ENCODE assay signal across 19 cellular contexts in genomic region chr10:124577651-124578050, GRCh38.
DNase-seq lines count a peak whose midpoint lies in the region; ATAC-seq, FAIRE-seq and TF ChIP-seq lines count a peak whose summit lies in the region.
"Had no signal": no experiment of that assay in that cellular context is flagged by ENCODE, and none has a peak within 500 bp of the region (broad histone marks: within the 10 kb centered on the region; RNA-seq: fewer than 3 reads in every experiment).

No MANE protein-coding gene starts in this region.

- no peaks in the 10 kb centered on the region for H3K27me3 ChIP-seq in H7 (ENCODE audit: control insufficient read depth, insufficient read depth, low read length)
- no peaks in the 10 kb centered on the region for H3K27me3 ChIP-seq in H1 (replicated peaks in 1 of 4; ENCODE audit: control insufficient read depth in 3 of 4, extremely low read depth in 1 of 4, insufficient read depth in 3 of 4, low read length in 3 of 4)
- H3K27me3 ChIP-seq in spleen (replicated peaks in 1 of 7): no peaks in the 10 kb centered on the region
- H3K27me3 ChIP-seq in WERI-Rb-1 (ENCODE audit: insufficient read depth, low read depth, severe bottlenecking): no peaks in the 10 kb centered on the region

- 0 out of 2 replicates have a peak overlapping the region, but pooled peaks have one; percentile 16 for H2BK15ac ChIP-seq in H1 (ENCODE audit: low read length)

- no peak overlapping the region for H2BK120ac ChIP-seq in H1 (replicated peaks; ENCODE audit: low read depth, low read length)

- TF ChIP-seq POLR2A in H1 (IDR thresholded peaks at IDR 0.05; ENCODE audit: control extremely low read depth in 1 of 2, low read depth in 2 of 2, low read length in 2 of 2) (no peak), spleen (IDR thresholded peaks at IDR 0.05) (no peak)

- no peaks in the 10 kb centered on the region; the same call in 1 of the 2 replicates for H3K79me1 ChIP-seq in H1 (ENCODE audit: low read depth, low read length)

- H3K27ac Mint-ChIP-seq in memory B cell: peak overlapping the region; percentile 60
- H3K27ac Mint-ChIP-seq: CD4-positive, alpha-beta T cell had no signal

- H2BK5ac ChIP-seq in H1 (ENCODE audit: low read depth, low read length): peak overlapping the region; percentile 21; the same call in 1 of the 2 replicates

- H3K27ac ChIP-seq in H1 (ENCODE audit: low read depth, low read length): no peak overlapping the region
- no peak overlapping the region for H3K27ac ChIP-seq in spleen
- H3K27ac ChIP-seq in WERI-Rb-1: no peak overlapping the region

- no peaks in the 10 kb centered on the region for H3K27me3 Mint-ChIP-seq in memory B cell
- H3K27me3 Mint-ChIP-seq: CD4-positive, alpha-beta T cell had no signal

- H3K4me3 Mint-ChIP-seq in memory B cell: no peak overlapping the region
- H3K4me3 Mint-ChIP-seq: CD4-positive, alpha-beta T cell had no signal

- CTCF ChIA-PET in H1 (lab: Charles Lee; ENCODE audit: partially characterized antibody): interaction anchor here (0.8 to 1.0 kb wide), 3 partner anchors 12 to 147 kb away, joined by 3 to 4 read pairs (median 3); no protein-coding TSS in a partner anchor

- no peak overlapping the region; the same call in 1 of the 2 replicates for H4K8ac ChIP-seq in H1 (ENCODE audit: extremely low read depth, insufficient read depth, low read length)

- DNase-seq in H7 (peak; percentile 28), H1 (ENCODE audit: low read depth in 1 of 2, low spot score in 2 of 2) (no peak), memory B cell (ENCODE audit: low spot score in 2 of 2) (no peak), spleen (peak; percentile 51), NCI-H1436 treated with DMSO at 0.1 percent for 48 hours (lab: John Stamatoyannopoulos, UW) (no peak), sciatic nerve (ENCODE audit: low spot score) (no peak), WERI-Rb-1 (no peak)
- DNase-seq: CD4-positive, alpha-beta T cell; KBM-7; MV-4-11; NCI-H1105; NCI-H146; NCI-H2029; NCI-H446 treated with DMSO at 0.1 percent for 48 hours; NCI-H82; Right ventricle myocardium superior; RPMI8226 had no signal

- FAIRE-seq in H1 (lab: Jason Lieb, UNC): no peak
- FAIRE-seq: G401.6 had no signal

- no peaks in the 10 kb centered on the region for H3K23me2 ChIP-seq in H1 (ENCODE audit: low read depth, low read length)

- H3K18ac ChIP-seq in H1 (ENCODE audit: extremely low read depth, low read length): no peak overlapping the region

- H3K4me3 ChIP-seq in H7 (ENCODE audit: insufficient read depth, low read depth, low read length) (no peak overlapping the region), H1 (ENCODE audit: extremely low read depth in 1 of 4, insufficient read depth in 2 of 4, low read depth in 3 of 4, low read length in 4 of 4) (no peak overlapping the region), spleen (no peak overlapping the region), WERI-Rb-1 (ENCODE audit: low read depth, low read length) (no peak overlapping the region)

- POLR2A ChIA-PET in H1 (lab: Charles Lee; ENCODE audit: partially characterized antibody): no interaction called here

- no peak overlapping the region for H3K14ac ChIP-seq in H1 (ENCODE audit: insufficient read length)

- H2AK5ac ChIP-seq in H1 (ENCODE audit: low read depth, low read length): no peak overlapping the region

- H3K9ac ChIP-seq in H1 (replicated peaks in 1 of 4; ENCODE audit: extremely low read depth in 1 of 4, low read depth in 3 of 4, low read length in 3 of 4): no peak overlapping the region

- H4K5ac ChIP-seq in H1 (ENCODE audit: insufficient read length, low read depth, low read length): no peak overlapping the region

- H3K9me3 Mint-ChIP-seq in memory B cell: peaks cover 3% of the 10 kb centered on the region

- no peak overlapping the region for H3K4ac ChIP-seq in H1 (replicated peaks; ENCODE audit: insufficient read length, low read depth, low read length)

- H2BK20ac ChIP-seq in H1 (ENCODE audit: low read length): no peak overlapping the region

- TF ChIP-seq CTCF in H1 (IDR thresholded peaks at IDR 0.05; ENCODE audit: control extremely low read depth in 1 of 3, insufficient read depth in 1 of 3, low read depth in 1 of 3, low read length in 3 of 3) (no peak), spleen (IDR thresholded peaks at IDR 0.05 in 8 of 11, conservative IDR thresholded peaks at IDR 0.05 in 3 of 11) (no peak), WERI-Rb-1 (IDR thresholded peaks at IDR 0.05; ENCODE audit: low read depth, low read length) (no peak)

- H3K4me1 Mint-ChIP-seq in memory B cell: peaks cover 15% of the 10 kb centered on the region

- H3K36me3 ChIP-seq in H7 (replicated peaks; ENCODE audit: control insufficient read depth, insufficient read depth, low read length) (no peaks in the 10 kb centered on the region), H1 (ENCODE audit: control insufficient read depth in 2 of 4, insufficient read depth in 4 of 4, low read length in 3 of 4) (no peaks in the 10 kb centered on the region), spleen (no peaks in the 10 kb centered on the region), WERI-Rb-1 (no peaks in the 10 kb centered on the region)

- H3K79me2 ChIP-seq in H1 (ENCODE audit: control insufficient read depth in 1 of 2, insufficient read depth in 2 of 2, low read length in 2 of 2): no peaks in the 10 kb centered on the region

- H4K20me1 ChIP-seq in H1 (replicated peaks in 1 of 2; ENCODE audit: control insufficient read depth in 1 of 2, insufficient read depth in 2 of 2, low read length in 2 of 2): peaks cover 2 to 7% of the 10 kb centered on the region in 2 experiments

- H3K4me1 ChIP-seq in H1 (replicated peaks in 1 of 4; ENCODE audit: control insufficient read depth in 3 of 4, insufficient read depth in 4 of 4, low read length in 3 of 4) (no peaks in the 10 kb centered on the region; a peak in 1 of 7 replicates), spleen (no peaks in the 10 kb centered on the region)

- 89% methylated on average over 3 of the region's 3 CpGs; no CpG with 5 or more reads in 1 of the 2 experiments for WGBS in H1 (ENCODE audit: extremely low coverage in 1 of 2, insufficient coverage in 1 of 2, insufficient read length in 1 of 2, insufficient replicate concordance in 2 of 2, low coverage in 1 of 2, low lambda C conversion rate in 2 of 2, missing lambda C conversion rate in 1 of 2), 2 experiments
- WGBS in spleen, 5 donors: 83 to 97% (median 87%) methylated on average over 2 to 3 of the region's 3 CpGs

- no peak for TF ChIP-seq RAD21 in H1 (IDR thresholded peaks at IDR 0.05 in 1 of 2, conservative IDR thresholded peaks at IDR 0.05 in 1 of 2; ENCODE audit: low read depth in 2 of 2, low read length in 2 of 2)

- H3K36me3 Mint-ChIP-seq in memory B cell: peaks cover 11% of the 10 kb centered on the region

- no peak overlapping the region for H4K91ac ChIP-seq in H1 (replicated peaks; ENCODE audit: insufficient read length, low read length)

- H3K23ac ChIP-seq in H1 (ENCODE audit: insufficient read length): no peak overlapping the region

- no peak overlapping the region for H2BK12ac ChIP-seq in H1 (ENCODE audit: low read depth, low read length)

- intact Hi-C loops in spleen (cut with DNase I; ENCODE audit: low total_unique reads): no loop called here
- intact Hi-C loops in sciatic nerve (cut with DNase I): no loop called here

- TF ChIP-seq EP300 in H1 (IDR thresholded peaks at IDR 0.05; ENCODE audit: borderline replicate concordance in 1 of 2, low read depth in 2 of 2, low read length in 2 of 2): no peak

- ATAC-seq in memory B cell (ENCODE audit: low read depth) (no peak), sciatic nerve (no peak), GM18907 (IDR thresholded peaks at IDR 0.05; ENCODE audit: unreplicated experiment) (no peak)

- no peak overlapping the region for H2AFZ ChIP-seq in H1 (ENCODE audit: low read length)

- no peak overlapping the region for H3K4me2 ChIP-seq in H1 (ENCODE audit: insufficient read depth in 1 of 2, low read depth in 2 of 2, low read length in 2 of 2)

- no peak overlapping the region for H3K56ac ChIP-seq in H1 (replicated peaks; ENCODE audit: insufficient read length, low read depth, low read length)

- 0 out of 4 replicates have a peak, but pooled peaks cover 0 to 7% of the 10 kb centered on the region in 2 experiments for H3K9me3 ChIP-seq in H1 (ENCODE audit: insufficient read depth in 2 of 2, low read depth in 1 of 2, low read length in 1 of 2)
- H3K9me3 ChIP-seq in spleen: peaks cover 0 to 16% (median 8%) of the 10 kb centered on the region in 8 donors
- no peaks in the 10 kb centered on the region for H3K9me3 ChIP-seq in WERI-Rb-1 (ENCODE audit: severe bottlenecking)

TF ChIP-seq in H1, 55 proteins besides CTCF, POLR2A, EP300 and RAD21 (continues in another document):
- no peak for TF ChIP-seq NRF1 (IDR thresholded peaks at IDR 0.05; ENCODE audit: low read depth, low read length)
- no peak for TF ChIP-seq CHD1 (IDR thresholded peaks at IDR 0.05; ENCODE audit: low read depth, low read length)
- no peak for TF ChIP-seq KDM5A (IDR thresholded peaks at IDR 0.05; ENCODE audit: low read length)

Comparison
In these comparisons a context has a peak if more than half of its experiments do, and no peak if none do; other contexts are left out.
1. DNase-seq: peak in H7 (single experiment) and spleen (single experiment); none in H1 (0 of 2), memory B cell (0 of 2), NCI-H1436 treated with DMSO at 0.1 percent for 48 hours (single experiment), sciatic nerve (single experiment) and WERI-Rb-1 (single experiment).